8 cellular contexts compared by ENCODE assay signal in the genomic region with DNA sequence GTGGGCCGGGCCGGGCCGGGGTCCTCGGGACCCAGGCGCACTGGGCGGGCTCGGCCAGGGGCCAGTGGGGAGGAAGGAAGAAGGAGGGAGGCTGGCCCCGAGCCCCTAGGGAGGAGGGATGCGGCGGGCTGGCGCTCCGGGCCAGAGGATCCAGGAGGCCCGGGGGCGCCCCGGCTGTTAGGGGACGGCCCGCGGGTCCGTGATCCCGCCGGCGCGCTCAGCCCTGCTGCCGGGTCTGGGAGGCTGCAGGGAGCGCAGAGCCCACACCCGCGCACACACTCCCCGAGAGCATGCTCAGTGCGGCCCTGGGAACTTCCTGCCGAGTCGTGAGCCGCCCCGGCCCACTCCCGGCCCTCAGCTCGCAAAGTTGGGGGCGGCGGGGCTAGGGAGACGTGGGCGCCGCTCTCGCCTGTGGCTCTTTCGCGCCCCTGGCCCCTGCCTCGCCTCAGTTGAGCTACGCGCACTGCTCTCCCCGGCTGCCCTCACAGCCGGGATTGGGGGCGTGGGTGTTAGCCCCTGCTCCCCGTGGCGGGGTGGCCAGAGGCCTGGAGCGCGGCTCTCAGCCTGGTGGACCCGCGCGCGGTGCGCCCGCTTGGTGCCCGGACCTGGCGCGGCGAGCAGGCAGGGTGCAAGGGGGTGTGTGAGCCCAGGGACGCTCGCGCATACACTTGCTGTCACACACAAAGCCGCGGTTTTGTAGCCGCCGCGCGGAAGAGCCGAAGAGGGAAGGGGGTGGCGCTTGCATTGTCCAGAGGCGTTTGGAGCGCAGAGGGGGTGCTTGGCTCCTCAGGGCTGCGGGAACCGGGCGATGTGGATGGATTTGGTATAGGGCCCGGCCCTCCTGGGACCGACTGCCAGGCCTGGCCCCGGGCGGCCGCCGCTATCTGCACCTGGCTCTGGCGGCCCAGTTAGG.
A peak's percentile ranks its signal among the peaks of the same experiment; 100 is the strongest.
DNase-seq lines count a peak whose midpoint lies in the region; ATAC-seq, FAIRE-seq and TF ChIP-seq lines count a peak whose summit lies in the region.

No MANE protein-coding gene starts in this region.

- H3K79me2 ChIP-seq in DOHH2 (ENCODE audit: control insufficient read depth, low read length) (peaks cover 59% of the 10 kb centered on the region), GM12878 (ENCODE audit: control insufficient read depth, insufficient read depth, low read length) (peaks cover 66% of the 10 kb centered on the region)

- H4K20me1 ChIP-seq in DOHH2 (ENCODE audit: control insufficient read depth, insufficient read depth, low read depth, low read length), result peaks cover 30% of the 10 kb centered on the region
- H4K20me1 ChIP-seq in GM12878 (ENCODE audit: control insufficient read depth, insufficient read depth), result no peaks in the 10 kb centered on the region; the same call in 1 of the 2 replicates

- WGBS in GM12878 (ENCODE audit: insufficient coverage, insufficient replicate concordance, low lambda C conversion rate, missing lambda C conversion rate), result 2% methylated on average over 71 of the region's 86 CpGs

- H3K9ac ChIP-seq in GM12878 (ENCODE audit: control insufficient read depth, insufficient read depth, low read length), result peak overlapping the region; percentile 79
- H3K9ac ChIP-seq in skeletal muscle tissue (ENCODE audit: low read depth in 1 of 3, low read length in 3 of 3), result peak overlapping the region; percentile 73 to 77 (median 73)

- H3K4me3 ChIP-seq in DOHH2 (ENCODE audit: low read length), result peak overlapping the region; percentile 95
- peak overlapping the region; percentile 92 for H3K4me3 ChIP-seq in GM12878
- peak overlapping the region; percentile 72 for H3K4me3 ChIP-seq in iPS-11a (ENCODE audit: low read depth, low read length)
- peak overlapping the region; percentile 65 to 78 (median 71) for H3K4me3 ChIP-seq in skeletal muscle tissue (ENCODE audit: low read length in 3 of 3)

- no TSS peak for BruUV-seq in GM12878 (replicated peaks; lab: Mats Ljungman, UMichigan)

- peak; percentile 74 for TF ChIP-seq POLR2A in GM12878 (IDR thresholded peaks at IDR 0.05; ENCODE audit: low read depth, low read length)

- H3K9me2 ChIP-seq in DOHH2 (replicated peaks; ENCODE audit: control insufficient read depth, low read length), result no peaks in the 10 kb centered on the region

- no peak for TF ChIP-seq RAD21 in GM12878 (IDR thresholded peaks at IDR 0.05; ENCODE audit: insufficient read depth, low read depth, low read length)

- TF ChIP-seq CTCF in DOHH2 (IDR thresholded peaks at IDR 0.05; ENCODE audit: low read depth, low read length, poor library complexity, severe bottlenecking), result no peak
- TF ChIP-seq CTCF in GM12878 (IDR thresholded peaks at IDR 0.05 in 2 of 3, conservative IDR thresholded peaks at IDR 0.05 in 1 of 3; ENCODE audit: control insufficient read depth in 2 of 3, extremely low read depth in 1 of 3, insufficient read depth in 1 of 3, low read depth in 3 of 3, low read length in 3 of 3), result no peak

- H3K27me3 Mint-ChIP-seq in IgD-negative memory B cell, result peaks cover 2% of the 10 kb centered on the region

- H3K4me1 ChIP-seq in DOHH2 (ENCODE audit: control insufficient read depth, low read length) (peaks cover 54% of the 10 kb centered on the region), GM12878 (ENCODE audit: control insufficient read depth, insufficient read depth, low read length) (peaks cover 27% of the 10 kb centered on the region), skeletal muscle tissue (ENCODE audit: control insufficient read depth in 3 of 3, insufficient read depth in 3 of 3, low read length in 3 of 3) (peaks cover 22 to 36% (median 23%) of the 10 kb centered on the region in 3 donors)

- peak overlapping the region; percentile 84 to 97 (median 96) for H3K4me3 Mint-ChIP-seq in IgD-negative memory B cell

- POLR2A ChIA-PET in GM12878 (lab: Charles Lee), result interaction anchor here (0.6 to 4.3 kb wide), 5 partner anchors 85 to 291 kb away, joined by 3 to 24 read pairs (median 4); no protein-coding TSS in a partner anchor

- FAIRE-seq in GM12878 (lab: Jason Lieb, UNC), result no peak

- H3K36me3 ChIP-seq in DOHH2 (ENCODE audit: control insufficient read depth, low read length) (peaks cover 8% of the 10 kb centered on the region; the same call in 1 of the 2 replicates), GM12878 (ENCODE audit: control insufficient read depth in 2 of 2, insufficient read depth in 2 of 2, low read length in 1 of 2) (0 out of 4 replicates have a peak, but pooled peaks cover 0 to 2% of the 10 kb centered on the region in 2 experiments), skeletal muscle tissue (ENCODE audit: control insufficient read depth in 3 of 3, insufficient read depth in 3 of 3, low read length in 3 of 3) (no peaks in the 10 kb centered on the region)

- H3K27ac Mint-ChIP-seq in IgD-negative memory B cell, result peak overlapping the region; percentile 81 to 93 (median 86)

- DNase-seq in T-helper 22 cell (ENCODE audit: low read depth) (peak; percentile 46), GM12878 (ENCODE audit: low read depth, low spot score) (no peak), DMS79 treated with DMSO at 0.1 percent for 48 hours (lab: John Stamatoyannopoulos, UW) (no peak)

- H3K27ac ChIP-seq in DOHH2 (ENCODE audit: low read depth, low read length), result peak overlapping the region; percentile 57
- peak overlapping the region; percentile 77 for H3K27ac ChIP-seq in GM12878 (ENCODE audit: control insufficient read depth, insufficient read depth)
- H3K27ac ChIP-seq in skeletal muscle tissue (ENCODE audit: low read depth, low read length), result peak overlapping the region; percentile 62

- H3K4me1 Mint-ChIP-seq in IgD-negative memory B cell, result peaks cover 52 to 53% (median 53%) of the 10 kb centered on the region in 3 donors

- CTCF ChIA-PET in GM12878 (lab: Yijun Ruan, JAX), result interaction anchor here (1.1 to 17.5 kb wide), 7 partner anchors 84 to 292 kb away, joined by 3 to 320 read pairs (median 7); no protein-coding TSS in a partner anchor

- in situ Hi-C loops in GM12878 (cut with MboI), result no loop called here

- SMC1A ChIA-PET in GM12878 (lab: Charles Lee; ENCODE audit: uncharacterized antibody, unreplicated experiment), result interaction anchor here (0.7 to 5.8 kb wide), 9 partner anchors 95 to 330 kb away, joined by 3 to 163 read pairs (median 12); no protein-coding TSS in a partner anchor

- peak overlapping the region; percentile 94 for H3K4me2 ChIP-seq in DOHH2 (ENCODE audit: low read length)
- H3K4me2 ChIP-seq in GM12878 (ENCODE audit: control insufficient read depth, insufficient read depth), result peak overlapping the region; percentile 51

- H3K27me3 ChIP-seq in DOHH2 (ENCODE audit: control insufficient read depth, low read length) (no peaks in the 10 kb centered on the region), GM12878 (replicated peaks in 1 of 2; ENCODE audit: control insufficient read depth in 2 of 2, insufficient read depth in 2 of 2, low read length in 1 of 2) (no peaks in the 10 kb centered on the region), skeletal muscle tissue (ENCODE audit: control insufficient read depth in 3 of 3, insufficient read depth in 3 of 3, low read length in 3 of 3) (peaks cover 0 to 18% (median 4%) of the 10 kb centered on the region in 3 donors)

- no peaks in the 10 kb centered on the region for H3F3A ChIP-seq in DOHH2 (ENCODE audit: control insufficient read depth, insufficient read depth)

- intact Hi-C loops in GM12878 (cut with micrococcal nuclease; ENCODE audit: unreplicated experiment), result no loop called here

- no peaks in the 10 kb centered on the region for H3K9me3 Mint-ChIP-seq in IgD-negative memory B cell

- peak overlapping the region; percentile 43; the same call in 1 of the 2 replicates for H2AFZ ChIP-seq in GM12878 (ENCODE audit: control insufficient read depth, low read depth, low read length)

- RAD21 ChIA-PET in GM12878 (lab: Charles Lee; ENCODE audit: unreplicated experiment), result interaction anchor here (0.6 to 11.1 kb wide), 14 partner anchors 16 to 1620 kb away, joined by 3 to 201 read pairs (median 4); a partner anchor contains a TSS

- TF ChIP-seq EP300 in GM12878 (IDR thresholded peaks at IDR 0.05; ENCODE audit: borderline replicate concordance in 1 of 2, control insufficient read depth in 1 of 2, low read depth in 2 of 2, low read length in 2 of 2), result no peak

- peaks cover 1% of the 10 kb centered on the region for H3K36me3 Mint-ChIP-seq in IgD-negative memory B cell

- H3K9me3 ChIP-seq in DOHH2 (ENCODE audit: control insufficient read depth, insufficient read depth, low read length) (no peaks in the 10 kb centered on the region), GM12878 (replicated peaks; ENCODE audit: control insufficient read depth, insufficient read depth, low read length) (no peaks in the 10 kb centered on the region), skeletal muscle tissue (ENCODE audit: control insufficient read depth in 3 of 3, low read length in 3 of 3) (no peaks in the 10 kb centered on the region)

- peak; percentile 42 for ATAC-seq in GM21423 (IDR thresholded peaks at IDR 0.05; ENCODE audit: unreplicated experiment)
- peak; percentile 74 for ATAC-seq in GM12878

TF ChIP-seq in GM12878, 131 proteins besides CTCF, POLR2A, EP300 and RAD21 (continues in another document):
- TF ChIP-seq MEF2B (IDR thresholded peaks at IDR 0.05; ENCODE audit: partially characterized antibody, poor library complexity, severe bottlenecking) (no peak), HDGF (IDR thresholded peaks at IDR 0.05) (no peak), BHLHE40 (IDR thresholded peaks at IDR 0.05; ENCODE audit: borderline replicate concordance in 1 of 2, low read depth in 2 of 2, low read length in 1 of 2) (peak in 1 of 2 experiments; percentile 25; a peak in 1 of 4 replicates)
- TF ChIP-seq, protein P1, sequence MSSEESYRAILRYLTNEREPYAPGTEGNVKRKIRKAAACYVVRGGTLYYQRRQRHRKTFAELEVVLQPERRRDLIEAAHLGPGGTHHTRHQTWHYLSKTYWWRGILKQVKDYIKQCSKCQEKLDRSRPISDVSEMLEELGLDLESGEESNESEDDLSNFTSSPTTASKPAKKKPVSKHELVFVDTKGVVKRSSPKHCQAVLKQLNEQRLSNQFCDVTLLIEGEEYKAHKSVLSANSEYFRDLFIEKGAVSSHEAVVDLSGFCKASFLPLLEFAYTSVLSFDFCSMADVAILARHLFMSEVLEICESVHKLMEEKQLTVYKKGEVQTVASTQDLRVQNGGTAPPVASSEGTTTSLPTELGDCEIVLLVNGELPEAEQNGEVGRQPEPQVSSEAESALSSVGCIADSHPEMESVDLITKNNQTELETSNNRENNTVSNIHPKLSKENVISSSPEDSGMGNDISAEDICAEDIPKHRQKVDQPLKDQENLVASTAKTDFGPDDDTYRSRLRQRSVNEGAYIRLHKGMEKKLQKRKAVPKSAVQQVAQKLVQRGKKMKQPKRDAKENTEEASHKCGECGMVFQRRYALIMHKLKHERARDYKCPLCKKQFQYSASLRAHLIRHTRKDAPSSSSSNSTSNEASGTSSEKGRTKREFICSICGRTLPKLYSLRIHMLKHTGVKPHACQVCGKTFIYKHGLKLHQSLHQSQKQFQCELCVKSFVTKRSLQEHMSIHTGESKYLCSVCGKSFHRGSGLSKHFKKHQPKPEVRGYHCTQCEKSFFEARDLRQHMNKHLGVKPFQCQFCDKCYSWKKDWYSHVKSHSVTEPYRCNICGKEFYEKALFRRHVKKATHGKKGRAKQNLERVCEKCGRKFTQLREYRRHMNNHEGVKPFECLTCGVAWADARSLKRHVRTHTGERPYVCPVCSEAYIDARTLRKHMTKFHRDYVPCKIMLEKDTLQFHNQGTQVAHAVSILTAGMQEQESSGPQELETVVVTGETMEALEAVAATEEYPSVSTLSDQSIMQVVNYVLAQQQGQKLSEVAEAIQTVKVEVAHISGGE (CRISPR knock-in tag; IDR thresholded peaks at IDR 0.05), result no peak
